Comparison of ENCODE assay signal across 8 cellular contexts in genomic region chrX:9708923-9709553, GRCh38. TPM values are rescaled to one million over a fixed set of nuclear protein-coding genes. Genes with fewer than 3 reads are reported as not detected.
DNase-seq lines count a peak whose midpoint lies in the region; ATAC-seq, FAIRE-seq and TF ChIP-seq lines count a peak whose summit lies in the region.

No MANE protein-coding gene starts in this region.

- no peaks in the 10 kb centered on the region for H3K4me1 ChIP-seq in keratinocyte (ENCODE audit: control insufficient read depth, extremely low read depth, insufficient read depth, low read length)

- no peaks in the 10 kb centered on the region for H4K20me1 ChIP-seq in keratinocyte (ENCODE audit: control insufficient read depth, extremely low read depth, insufficient read depth, low read length)

- no peak overlapping the region for H3K9ac ChIP-seq in keratinocyte (ENCODE audit: control insufficient read depth, extremely low read depth, insufficient read depth, low read length)

- H3K27ac ChIP-seq in keratinocyte (ENCODE audit: control insufficient read depth, insufficient read depth, low read length), result no peak overlapping the region

- H2AFZ ChIP-seq in keratinocyte (ENCODE audit: control insufficient read depth, low read length), result no peak overlapping the region

- H3K9me3 ChIP-seq in keratinocyte (ENCODE audit: control insufficient read depth, low read depth, low read length), result no peaks in the 10 kb centered on the region

- no peak overlapping the region for H3K4me3 ChIP-seq in cardiac fibroblast (replicated peaks in 1 of 2; ENCODE audit: low read depth in 2 of 2, low read length in 2 of 2)
- no peak overlapping the region for H3K4me3 ChIP-seq in keratinocyte (ENCODE audit: control insufficient read depth in 2 of 3, extremely low read depth in 1 of 3, insufficient read depth in 2 of 3, low read depth in 1 of 3, low read length in 3 of 3)

- ATAC-seq in GM18502 (IDR thresholded peaks at IDR 0.05; ENCODE audit: poor library complexity, unreplicated experiment) (peak; percentile 80), HG02981 (IDR thresholded peaks at IDR 0.05; ENCODE audit: unreplicated experiment) (peak; percentile 87)

- dilution Hi-C loops in keratinocyte (cut with MboI; ENCODE audit: extremely low pct_ligation_motif_present, low sequenced_read_pairs), result no loop called here

- peak; percentile 41 for FAIRE-seq in keratinocyte (lab: Jason Lieb, UNC)

- DNase-seq in 8988T (peak; percentile 58), NCI-H2171 (lab: John Stamatoyannopoulos, UW) (peak; percentile 27), cardiac fibroblast (ENCODE audit: low read depth in 2 of 2) (peak; percentile 70 to 71), keratinocyte (ENCODE audit: low read depth, low spot score) (no peak)
- DNase-seq in activated CD4-positive, CD25-positive, alpha-beta regulatory T cell treated with anti-CD3 and anti-CD28 coated beads, Interleukin-2, amount 50 U/mL, for 16 hours (ENCODE audit: low read depth, low spot score), result peak; percentile 39
- DNase-seq in stimulated activated CD4-positive, alpha-beta T cell treated with anti-CD3 and anti-CD28 coated beads, Interleukin-1b, Interleukin-23, amount 100 ng/mL, for 48 hours, result peak; percentile 64

- H3K9me1 ChIP-seq in keratinocyte (ENCODE audit: control insufficient read depth, extremely low read depth, insufficient read depth, low read length), result no peaks in the 10 kb centered on the region

- H3K4me2 ChIP-seq in keratinocyte (ENCODE audit: control insufficient read depth, extremely low read depth, insufficient read depth, low read depth, low read length), result no peak overlapping the region

- TF ChIP-seq CTCF in cardiac fibroblast (IDR thresholded peaks at IDR 0.05; ENCODE audit: low read depth, low read length) (peak; percentile 75), keratinocyte (optimal IDR thresholded peaks at IDR 0.05 in 1 of 3, IDR thresholded peaks at IDR 0.05 in 1 of 3, conservative IDR thresholded peaks at IDR 0.05 in 1 of 3; ENCODE audit: extremely low read depth in 1 of 3, insufficient read depth in 2 of 3, low read length in 3 of 3) (peak; percentile 70 to 94 (median 71))

- no peaks in the 10 kb centered on the region for H3K79me2 ChIP-seq in keratinocyte (ENCODE audit: control insufficient read depth, insufficient read depth, low read length)

- H3K27me3 ChIP-seq in keratinocyte (ENCODE audit: control insufficient read depth, extremely low read depth, insufficient read depth, low read length), result no peaks in the 10 kb centered on the region

- no peaks in the 10 kb centered on the region for H3K36me3 ChIP-seq in keratinocyte (ENCODE audit: control insufficient read depth in 2 of 2, extremely low read depth in 1 of 2, insufficient read depth in 2 of 2, low read length in 2 of 2)

RNA-seq across cellular contexts. Expression of gene GPR143, which starts 56.6 kb away (rescaled TPM):
- 0.28 to 0.62 TPM (median 0.33 TPM) in 3 replicates for polyA plus RNA-seq in keratinocyte
- 0.54 TPM for polyA plus RNA-seq in keratinocyte (2011; ENCODE audit: low read depth)
- polyA plus RNA-seq in keratinocyte (2011; cell fraction: cytosol; rRNA removed), result 0.39 and 0.51 TPM in 2 replicates
- polyA plus RNA-seq in keratinocyte (2011; cell fraction: nucleus; rRNA removed), result 0.43 and 0.75 TPM in 2 replicates
- polyA plus RNA-seq in keratinocyte (2012; ENCODE audit: low replicate concordance), result 0.32 and 0.44 TPM in 2 replicates
- polyA minus RNA-seq in keratinocyte, result 0.13 to 4.4 TPM (median 1.1 TPM) in 3 replicates
- polyA minus RNA-seq in keratinocyte (2011; cell fraction: cytosol; rRNA and poly(A)+ RNA removed), result 2.7 TPM
- polyA minus RNA-seq in keratinocyte (2011; cell fraction: nucleus; rRNA and poly(A)+ RNA removed), result 0.85 TPM in 1 of 2 replicates, not detected in the other
